Comparison of ENCODE assay signal across 8 cellular contexts in the genomic region with DNA sequence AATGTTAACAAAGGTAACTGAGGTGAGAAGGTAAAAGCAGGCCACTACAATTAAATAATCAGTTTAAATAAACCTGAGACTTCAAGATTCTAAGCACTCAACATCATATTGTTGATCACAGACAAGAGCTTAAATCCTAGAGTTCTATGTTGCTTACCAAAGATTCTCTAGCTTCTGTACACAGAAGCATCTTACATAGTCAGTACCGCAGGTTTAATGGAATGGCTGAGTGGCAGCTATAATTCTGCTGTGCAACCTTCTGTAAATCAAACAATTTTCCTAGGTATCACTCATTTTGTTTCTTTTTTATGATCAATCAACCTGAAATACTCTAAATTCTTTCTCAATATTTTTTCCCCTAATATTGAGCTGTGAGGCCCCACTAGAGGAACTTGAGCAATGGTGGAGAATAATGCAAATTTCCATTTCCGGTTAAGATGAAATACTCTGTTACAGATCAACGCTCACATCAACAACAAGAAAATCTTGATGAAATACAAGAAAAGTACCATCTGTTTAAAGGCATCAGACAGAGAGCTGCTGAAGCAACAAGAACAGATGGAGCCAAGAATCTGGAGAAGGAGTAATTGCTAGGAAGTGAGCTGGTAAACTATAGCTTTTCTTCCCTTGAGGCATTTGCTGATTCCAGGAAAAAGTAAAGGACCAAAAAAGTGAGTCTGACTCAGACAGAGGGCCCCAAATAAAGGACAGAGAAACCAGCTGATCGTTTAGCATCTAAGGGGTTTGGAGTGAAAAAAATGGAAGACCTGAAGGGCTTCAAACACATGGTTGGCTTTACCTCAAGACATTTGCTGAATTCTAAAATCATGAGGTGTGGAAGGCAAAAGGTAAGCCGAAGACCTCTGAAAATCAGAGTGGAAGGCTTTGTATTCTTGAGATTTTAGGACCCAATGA. TPM values are rescaled to one million over a fixed set of nuclear protein-coding genes. Genes with fewer than 3 reads are reported as not detected.
DNase-seq lines count a peak whose midpoint lies in the region; ATAC-seq and TF ChIP-seq lines count a peak whose summit lies in the region.

No MANE protein-coding gene starts in this region.

- peak; percentile 87 for ATAC-seq in GM18499 (IDR thresholded peaks at IDR 0.05; ENCODE audit: insufficient read depth, unreplicated experiment)
- ATAC-seq in GM21529 (IDR thresholded peaks at IDR 0.05; ENCODE audit: unreplicated experiment): peak; percentile 98
- ATAC-seq in HG03521 (IDR thresholded peaks at IDR 0.05; ENCODE audit: unreplicated experiment): peak; percentile 90

- H3K9me3 Mint-ChIP-seq in glutamatergic neuron (ENCODE audit: unreplicated experiment): no peaks in the 10 kb centered on the region
- H3K9me3 Mint-ChIP-seq in activated naive CD4-positive, alpha-beta T cell treated with anti-CD3 and anti-CD28 coated beads, Interleukin-2, amount 10 ng/mL, durations not matched to agents 7 days and 5 days: no peaks in the 10 kb centered on the region

- no peak for DNase-seq in glutamatergic neuron
- DNase-seq in DMS153 treated with DMSO at 0.1 percent for 48 hours (lab: John Stamatoyannopoulos, UW; ENCODE audit: unreplicated experiment): no peak
- DNase-seq in activated naive CD4-positive, alpha-beta T cell treated with anti-CD3 and anti-CD28 coated beads, Interleukin-2, amount 10 ng/mL, durations not matched to agents 7 days and 5 days: no peak
- no peak for DNase-seq in activated naive CD4-positive, alpha-beta T cell (lab: John Stamatoyannopoulos, UW)
- DNase-seq in middle frontal gyrus (ENCODE audit: extremely low spot score, low spot score): no peak

- peak overlapping the region; percentile 40 for H3K4me3 Mint-ChIP-seq in glutamatergic neuron (ENCODE audit: unreplicated experiment)
- H3K4me3 Mint-ChIP-seq in activated naive CD4-positive, alpha-beta T cell treated with anti-CD3 and anti-CD28 coated beads, Interleukin-2, amount 10 ng/mL, durations not matched to agents 7 days and 5 days: no peak overlapping the region

- TF ChIP-seq CTCF in glutamatergic neuron (IDR thresholded peaks at IDR 0.05; ENCODE audit: partially characterized antibody, unreplicated experiment): no peak

- CTCF ChIA-PET in activated naive CD4-positive, alpha-beta T cell treated with anti-CD3 and anti-CD28 coated beads, Interleukin-2, amount 10 ng/mL, durations not matched to agents 7 days and 5 days (lab: Charles Lee): no interaction called here

- H3K36me3 Mint-ChIP-seq in glutamatergic neuron (ENCODE audit: unreplicated experiment): no peaks in the 10 kb centered on the region
- peaks cover 18% of the 10 kb centered on the region for H3K36me3 Mint-ChIP-seq in activated naive CD4-positive, alpha-beta T cell treated with anti-CD3 and anti-CD28 coated beads, Interleukin-2, amount 10 ng/mL, durations not matched to agents 7 days and 5 days

- H3K4me1 Mint-ChIP-seq in glutamatergic neuron (ENCODE audit: low read depth, unreplicated experiment): peaks cover 18% of the 10 kb centered on the region
- H3K4me1 Mint-ChIP-seq in activated naive CD4-positive, alpha-beta T cell treated with anti-CD3 and anti-CD28 coated beads, Interleukin-2, amount 10 ng/mL, durations not matched to agents 7 days and 5 days: no peaks in the 10 kb centered on the region

- peak overlapping the region; percentile 80 for H3K27ac Mint-ChIP-seq in glutamatergic neuron (ENCODE audit: unreplicated experiment)
- no peak overlapping the region for H3K27ac Mint-ChIP-seq in activated naive CD4-positive, alpha-beta T cell treated with anti-CD3 and anti-CD28 coated beads, Interleukin-2, amount 10 ng/mL, durations not matched to agents 7 days and 5 days

- H3K27me3 Mint-ChIP-seq in glutamatergic neuron (ENCODE audit: unreplicated experiment): peaks cover 5% of the 10 kb centered on the region
- no peaks in the 10 kb centered on the region for H3K27me3 Mint-ChIP-seq in activated naive CD4-positive, alpha-beta T cell treated with anti-CD3 and anti-CD28 coated beads, Interleukin-2, amount 10 ng/mL, durations not matched to agents 7 days and 5 days

RNA-seq across cellular contexts. Expression of a gene that starts 22.6 kb away (rescaled TPM):
- 46.4 TPM for total RNA-seq in glutamatergic neuron (ENCODE audit: unreplicated experiment)

RNA-seq across cellular contexts. Expression of a gene that starts 47.1 kb away (rescaled TPM):
- total RNA-seq in glutamatergic neuron (ENCODE audit: unreplicated experiment): 120 TPM
